Comparison of ENCODE assay signal across 16 cellular contexts in the genomic region with DNA sequence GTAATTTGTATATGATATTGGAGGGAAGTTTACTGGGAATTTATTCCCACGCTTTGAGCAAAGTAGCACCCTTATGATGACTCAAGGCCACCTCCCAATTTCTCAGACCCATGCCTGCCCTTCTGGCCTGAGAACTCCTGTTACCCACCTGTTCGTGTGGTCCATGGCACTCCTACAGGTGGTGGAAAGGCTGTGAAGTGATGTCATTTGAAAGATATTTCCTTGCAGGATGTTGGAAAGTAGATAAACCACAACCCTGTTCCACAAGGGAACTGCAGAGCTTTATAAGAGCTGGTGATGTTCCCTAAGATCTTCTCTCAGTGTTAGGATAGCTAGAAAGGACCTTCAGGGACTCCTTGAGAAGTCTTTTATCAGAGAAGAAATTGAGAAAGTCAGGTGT.
DNase-seq lines count a peak whose midpoint lies in the region; ATAC-seq, FAIRE-seq and TF ChIP-seq lines count a peak whose summit lies in the region.
"Had no signal": no experiment of that assay in that cellular context is flagged by ENCODE, and none has a peak within 500 bp of the region (broad histone marks: within the 10 kb centered on the region; RNA-seq: fewer than 3 reads in every experiment).

No MANE protein-coding gene starts in this region.

- peak; percentile 81 for DNase-seq in ACHN
- peak; percentile 23 for DNase-seq in HTR-8/SVneo (ENCODE audit: insufficient read length, low spot score)
- peak; percentile 94 for DNase-seq in mammary epithelial cell
- DNase-seq in kidney tubule cell (ENCODE audit: low spot score), result peak; percentile 96
- no peak for DNase-seq in NCI-H1092 (lab: John Stamatoyannopoulos, UW)
- DNase-seq in stimulated activated naive CD8-positive, alpha-beta T cell treated with anti-CD3 and anti-CD28 coated beads, Interleukin-15, Interleukin-2, amounts not matched to agents 100 U/mL and 50 U/mL, for 24 hours, result no peak
- no peak for DNase-seq in stimulated activated CD4-positive, alpha-beta T cell treated with anti-CD3 and anti-CD28 coated beads, Interleukin-12 subunit alpha, Interleukin-12 subunit beta, amount 100 ng/mL, for 4 hours
- DNase-seq: DMS79 treated with DMSO at 0.1 percent for 48 hours; left ventricle myocardium superior; NCI-H1694 treated with DMSO at 0.1 percent for 48 hours; NCI-H774; occipital lobe; SIG-M5; stimulated activated CD8-positive, alpha-beta memory T cell treated with anti-CD3 and anti-CD28 coated beads, Interleukin-4, amount 100 ng/mL, for 48 hours had no signal

- H3K36me3 ChIP-seq in mammary epithelial cell (ENCODE audit: insufficient read depth, low read length), result no peaks in the 10 kb centered on the region

- dilution Hi-C loops in mammary epithelial cell (cut with HindIII; ENCODE audit: low sequenced_read_pairs), result no loop called here

- H3K9me3 ChIP-seq in mammary epithelial cell (replicated peaks; ENCODE audit: insufficient read depth, low read length), result no peaks in the 10 kb centered on the region

- H3K27me3 ChIP-seq in mammary epithelial cell (ENCODE audit: insufficient read depth, low read length), result no peaks in the 10 kb centered on the region

- intact Hi-C loops in mammary epithelial cell (cut with micrococcal nuclease), result no loop called here

- TF ChIP-seq CTCF in mammary epithelial cell (conservative IDR thresholded peaks at IDR 0.05 in 1 of 2, IDR thresholded peaks at IDR 0.05 in 1 of 2; ENCODE audit: extremely low read depth in 1 of 2, insufficient read depth in 1 of 2, low read depth in 1 of 2, low read length in 2 of 2), result peak in 1 of 2 donors; percentile 28

- no peak overlapping the region for H2AFZ ChIP-seq in mammary epithelial cell (ENCODE audit: low read depth, low read length)

- WGBS in mammary epithelial cell (ENCODE audit: low coverage, missing lambda C conversion rate), result 0% methylated on average over 2 of the region's 2 CpGs

- in situ Hi-C loops in ACHN (cut with HindIII; ENCODE audit: low pct_ligation_motif_present, low pct_unique_long_range_greater_than_20kb, low sequenced_read_pairs), result no loop called here
- in situ Hi-C loops in mammary epithelial cell (cut with MboI; ENCODE audit: low sequenced_read_pairs in 2 of 2), result no loop called here

- FAIRE-seq in HTR-8/SVneo (lab: Jason Lieb, UNC), result no peak

- peaks cover 54% of the 10 kb centered on the region for H3K4me1 ChIP-seq in mammary epithelial cell (ENCODE audit: insufficient read depth, low read length)

- H3K4me2 ChIP-seq in mammary epithelial cell (ENCODE audit: insufficient read depth, low read depth, low read length), result peak overlapping the region; percentile 28

- H4K20me1 ChIP-seq in mammary epithelial cell (ENCODE audit: insufficient read depth, low read length), result no peaks in the 10 kb centered on the region

- H3K79me2 ChIP-seq in mammary epithelial cell (ENCODE audit: insufficient read depth, low read length), result peaks cover 34% of the 10 kb centered on the region

- no peak overlapping the region for H3K9ac ChIP-seq in mammary epithelial cell (ENCODE audit: insufficient read depth, low read length)

- no peak for ATAC-seq in HG02852 (IDR thresholded peaks at IDR 0.05; ENCODE audit: unreplicated experiment)
- no peak for ATAC-seq in stimulated activated naive CD8-positive, alpha-beta T cell treated with anti-CD3 and anti-CD28 coated beads, Interleukin-15, Interleukin-2, amounts not matched to agents 100 U/mL and 50 U/mL, for 24 hours
- ATAC-seq: left ventricle myocardium superior, WTC11 had no signal

- CTCF ChIA-PET in mammary epithelial cell (lab: Charles Lee; ENCODE audit: low non-redundant PET), result interaction anchor here (0.7 kb wide), 1 partner anchor 285 kb away, joined by 3 read pairs; no protein-coding TSS in a partner anchor

- peak overlapping the region; percentile 23 for H3K27ac ChIP-seq in mammary epithelial cell (ENCODE audit: insufficient read depth, low read depth, low read length)

- H3K4me3 ChIP-seq in mammary epithelial cell (replicated peaks in 1 of 3; ENCODE audit: insufficient read depth in 1 of 3, low read depth in 2 of 3, low read length in 3 of 3), result no peak overlapping the region

- BruUV-seq in mammary epithelial cell (replicated peaks; lab: Mats Ljungman, UMichigan), result no TSS peak

Comparison
In these comparisons a context has a peak if more than half of its experiments do, and no peak if none do; other contexts are left out.
1. DNase-seq: peak in ACHN (single experiment), HTR-8/SVneo (single experiment), mammary epithelial cell (single experiment) and kidney tubule cell (single experiment); none in NCI-H1092 (single experiment), stimulated activated naive CD8-positive, alpha-beta T cell treated with anti-CD3 and anti-CD28 coated beads, Interleukin-15, Interleukin-2, amounts not matched to agents 100 U/mL and 50 U/mL, for 24 hours (single experiment) and stimulated activated CD4-positive, alpha-beta T cell treated with anti-CD3 and anti-CD28 coated beads, Interleukin-12 subunit alpha, Interleukin-12 subunit beta, amount 100 ng/mL, for 4 hours (single experiment).